24 cellular contexts compared by ENCODE assay signal in the genomic region with DNA sequence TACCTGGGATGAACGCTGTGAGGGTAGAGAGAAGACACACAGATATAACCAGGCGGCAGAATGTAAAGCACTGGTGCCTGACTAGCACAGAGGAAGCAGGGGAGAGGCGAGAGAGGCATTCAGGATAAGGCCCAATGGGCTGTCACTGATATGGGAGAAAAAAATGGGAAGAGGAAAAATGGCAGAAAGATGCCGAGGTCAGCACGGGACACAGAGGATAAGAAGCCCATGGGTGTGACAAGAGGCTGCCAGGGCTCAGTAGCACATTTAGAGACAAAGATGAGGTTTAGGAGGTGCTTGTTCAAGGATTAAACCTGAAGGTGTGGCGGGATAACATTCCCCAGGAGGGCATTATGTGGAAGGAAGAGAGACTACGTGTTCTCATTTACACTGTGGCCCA. TPM values are rescaled to one million over a fixed set of nuclear protein-coding genes. Genes with fewer than 3 reads are reported as not detected.
DNase-seq lines count a peak whose midpoint lies in the region; ATAC-seq and TF ChIP-seq lines count a peak whose summit lies in the region.
"Had no signal": no experiment of that assay in that cellular context is flagged by ENCODE, and none has a peak within 500 bp of the region (broad histone marks: within the 10 kb centered on the region; RNA-seq: fewer than 3 reads in every experiment).

No MANE protein-coding gene starts in this region.

- H3K27me3 ChIP-seq in CD4-positive, alpha-beta memory T cell (ENCODE audit: insufficient read depth, low read length), result no peaks in the 10 kb centered on the region
- H3K27me3 ChIP-seq: cardiac muscle cell, suprapubic skin had no signal

- H3K9me3 ChIP-seq in CD4-positive, alpha-beta memory T cell (ENCODE audit: control insufficient read depth in 1 of 2, low read length in 2 of 2), result no peaks in the 10 kb centered on the region
- H3K9me3 ChIP-seq: suprapubic skin had no signal

- CTCF ChIA-PET in CD4-positive, alpha-beta memory T cell (lab: Charles Lee; ENCODE audit: partially characterized antibody), result interaction anchor here (1.1 to 1.3 kb wide), 2 partner anchors 16 to 81 kb away, joined by 3 read pairs; no protein-coding TSS in a partner anchor

- H3K4me3 ChIP-seq in CD4-positive, alpha-beta memory T cell (ENCODE audit: low read length in 2 of 2), result no peak overlapping the region
- H3K4me3 ChIP-seq: cardiac muscle cell, skin epidermis, suprapubic skin had no signal

- H3K36me3 Mint-ChIP-seq in activated T-cell treated with anti-CD3 and anti-CD28 coated beads, Interleukin-2, amount 50 U/mL, for 72 hours (ENCODE audit: insufficient read depth in 2 of 2), result peaks cover 32 to 33% of the 10 kb centered on the region in 2 donors
- H3K36me3 Mint-ChIP-seq in CD4-positive, alpha-beta memory T cell, result peaks cover 47 to 67% of the 10 kb centered on the region in 2 donors
- peaks cover 68% of the 10 kb centered on the region for H3K36me3 Mint-ChIP-seq in activated T-helper 2 cell treated with anti-CD3 and anti-CD28 coated beads, Interferon-gamma antibody, Interleukin-2, Interleukin-4, amounts not matched to agents 10 μg/mL and 5 μg/mL and 100 μg/mL, durations not matched to agents 14 hours and 24 hours and 36 hours (ENCODE audit: low read depth)
- H3K36me3 Mint-ChIP-seq in neural crest cell (ENCODE audit: low read depth), result peaks cover 36% of the 10 kb centered on the region

- H3K4me1 ChIP-seq in CD4-positive, alpha-beta memory T cell (ENCODE audit: insufficient read depth, low read length), result peaks cover 38% of the 10 kb centered on the region

- H3K4me3 Mint-ChIP-seq in activated T-cell treated with anti-CD3 and anti-CD28 coated beads, Interleukin-2, amount 50 U/mL, for 72 hours, result no peak overlapping the region
- no peak overlapping the region for H3K4me3 Mint-ChIP-seq in CD4-positive, alpha-beta memory T cell
- no peak overlapping the region for H3K4me3 Mint-ChIP-seq in activated T-helper 2 cell treated with anti-CD3 and anti-CD28 coated beads, Interferon-gamma antibody, Interleukin-2, Interleukin-4, amounts not matched to agents 10 μg/mL and 5 μg/mL and 100 μg/mL, durations not matched to agents 14 hours and 24 hours and 36 hours (ENCODE audit: low read depth)
- H3K4me3 Mint-ChIP-seq in neural crest cell, result peak overlapping the region; percentile 9

- no peak for TF ChIP-seq CTCF in neural crest cell (conservative IDR thresholded peaks at IDR 0.05)

- POLR2A ChIA-PET in CD4-positive, alpha-beta memory T cell (lab: Charles Lee; ENCODE audit: partially characterized antibody), result no interaction called here

- peaks cover 63% of the 10 kb centered on the region for H3K4me1 Mint-ChIP-seq in activated T-cell treated with anti-CD3 and anti-CD28 coated beads, Interleukin-2, amount 50 U/mL, for 72 hours (ENCODE audit: low read depth)
- peaks cover 29 to 55% (median 40%) of the 10 kb centered on the region in 4 donors for H3K4me1 Mint-ChIP-seq in CD4-positive, alpha-beta memory T cell
- peaks cover 20% of the 10 kb centered on the region for H3K4me1 Mint-ChIP-seq in activated T-helper 2 cell treated with anti-CD3 and anti-CD28 coated beads, Interferon-gamma antibody, Interleukin-2, Interleukin-4, amounts not matched to agents 10 μg/mL and 5 μg/mL and 100 μg/mL, durations not matched to agents 14 hours and 24 hours and 36 hours (ENCODE audit: low read depth)
- H3K4me1 Mint-ChIP-seq in neural crest cell, result peaks cover 26% of the 10 kb centered on the region

- ATAC-seq in activated T-cell treated with anti-CD3 and anti-CD28 coated beads, Interleukin-2, amount 50 U/mL, for 72 hours (replicated peaks in 1 of 2), result no peak

- H3K27ac Mint-ChIP-seq in activated T-cell treated with anti-CD3 and anti-CD28 coated beads, Interleukin-2, amount 50 U/mL, for 72 hours, result peak overlapping the region; percentile 76
- peak overlapping the region in 4 of 7 donors; percentile 36 to 85 (median 76) for H3K27ac Mint-ChIP-seq in CD4-positive, alpha-beta memory T cell
- H3K27ac Mint-ChIP-seq in activated T-helper 2 cell treated with anti-CD3 and anti-CD28 coated beads, Interferon-gamma antibody, Interleukin-2, Interleukin-4, amounts not matched to agents 10 μg/mL and 5 μg/mL and 100 μg/mL, durations not matched to agents 14 hours and 24 hours and 36 hours, result peak overlapping the region; percentile 29
- no peak overlapping the region for H3K27ac Mint-ChIP-seq in neural crest cell (ENCODE audit: unreplicated experiment)

- intact Hi-C loops in CD4-positive, alpha-beta memory T cell (cut with micrococcal nuclease), result no loop called here
- intact Hi-C loops in activated T-helper 2 cell treated with anti-CD3 and anti-CD28 coated beads, Interferon-gamma antibody, Interleukin-2, Interleukin-4, amounts not matched to agents 10 μg/mL and 5 μg/mL and 100 μg/mL, durations not matched to agents 14 hours and 24 hours and 36 hours (cut with micrococcal nuclease), result no loop called here

- peaks cover 67% of the 10 kb centered on the region for H3K36me3 ChIP-seq in CD4-positive, alpha-beta memory T cell (ENCODE audit: insufficient read depth, low read length)

- DNase-seq in activated T-cell treated with anti-CD3 and anti-CD28 coated beads, Interleukin-2, amount 50 U/mL, for 72 hours, result no peak
- DNase-seq in activated T-cell treated with anti-CD3 and anti-CD28 coated beads for 4 hours, result no peak
- no peak for DNase-seq in CD4-positive, alpha-beta memory T cell
- DNase-seq in activated T-helper 2 cell treated with anti-CD3 and anti-CD28 coated beads, Interferon-gamma antibody, Interleukin-2, Interleukin-4, amounts not matched to agents 10 μg/mL and 5 μg/mL and 100 μg/mL, durations not matched to agents 14 hours and 24 hours and 36 hours (ENCODE audit: low spot score), result no peak
- DNase-seq in neural crest cell (ENCODE audit: low read depth, low spot score), result no peak
- no peak for DNase-seq in NCI-H1436 treated with DMSO at 0.1 percent for 48 hours (lab: John Stamatoyannopoulos, UW)
- no peak for DNase-seq in NCI-H446 treated with DMSO at 0.1 percent for 48 hours (lab: John Stamatoyannopoulos, UW)
- DNase-seq in NCI-H2107 (lab: John Stamatoyannopoulos, UW), result no peak
- DNase-seq: ACHN; activated CD4-positive, alpha-beta T cell treated with anti-CD3 and anti-CD28 coated beads for 1 hour; activated effector memory CD4-positive, alpha-beta T cell treated with anti-CD3 and anti-CD28 coated beads, Interleukin-2, amount 50 U/mL, for 16 hours; C1 segment of cervical spinal cord; kidney glomerular epithelial cell; NCI-H1436; NCI-H524; SIG-M5 had no signal

- peaks cover 0 to 2% of the 10 kb centered on the region in 2 donors for H3K9me3 Mint-ChIP-seq in activated T-cell treated with anti-CD3 and anti-CD28 coated beads, Interleukin-2, amount 50 U/mL, for 72 hours
- H3K9me3 Mint-ChIP-seq in CD4-positive, alpha-beta memory T cell, result no peaks in the 10 kb centered on the region
- H3K9me3 Mint-ChIP-seq in activated T-helper 2 cell treated with anti-CD3 and anti-CD28 coated beads, Interferon-gamma antibody, Interleukin-2, Interleukin-4, amounts not matched to agents 10 μg/mL and 5 μg/mL and 100 μg/mL, durations not matched to agents 14 hours and 24 hours and 36 hours, result no peaks in the 10 kb centered on the region
- H3K9me3 Mint-ChIP-seq in neural crest cell, result no peaks in the 10 kb centered on the region

- no peak overlapping the region for H3K27ac ChIP-seq in CD4-positive, alpha-beta memory T cell (ENCODE audit: low read depth, low read length)
- H3K27ac ChIP-seq: cardiac muscle cell, KMS-11, suprapubic skin had no signal

- H3K27me3 Mint-ChIP-seq in activated T-cell treated with anti-CD3 and anti-CD28 coated beads, Interleukin-2, amount 50 U/mL, for 72 hours (ENCODE audit: low read depth), result no peaks in the 10 kb centered on the region
- no peaks in the 10 kb centered on the region for H3K27me3 Mint-ChIP-seq in CD4-positive, alpha-beta memory T cell
- H3K27me3 Mint-ChIP-seq in activated T-helper 2 cell treated with anti-CD3 and anti-CD28 coated beads, Interferon-gamma antibody, Interleukin-2, Interleukin-4, amounts not matched to agents 10 μg/mL and 5 μg/mL and 100 μg/mL, durations not matched to agents 14 hours and 24 hours and 36 hours (ENCODE audit: low read depth), result no peaks in the 10 kb centered on the region
- H3K27me3 Mint-ChIP-seq in neural crest cell (ENCODE audit: low read depth), result no peaks in the 10 kb centered on the region

RNA-seq across cellular contexts. Expression of gene SMG9, which starts 5.6 kb away (rescaled TPM):
- total RNA-seq in activated T-cell treated with anti-CD3 and anti-CD28 coated beads, Interleukin-2, amount 50 U/mL, for 72 hours, result 10 to 100 TPM; 85.3 to 96.4 TPM
- total RNA-seq in CD4-positive, alpha-beta memory T cell, result 10 to 100 TPM; 57.6 to 57.9 TPM
- 10 to 100 TPM in 1 of 2 donors, 1 to 10 TPM in 1; 3.8 to 13.7 TPM for polyA plus RNA-seq in CD4-positive, alpha-beta memory T cell
- total RNA-seq in activated T-helper 2 cell treated with anti-CD3 and anti-CD28 coated beads, Interferon-gamma antibody, Interleukin-2, Interleukin-4, amounts not matched to agents 10 μg/mL and 5 μg/mL and 100 μg/mL, durations not matched to agents 14 hours and 24 hours and 36 hours, result 69.1 and 73.1 TPM in 2 replicates
- 87.0 and 87.6 TPM in 2 replicates for total RNA-seq in neural crest cell

RNA-seq across cellular contexts. Expression of gene KCNN4, which starts 31.6 kb away (rescaled TPM):
- 100 to 1,000 TPM in 1 of 2 donors, 10 to 100 TPM in 1; 91.6 to 118 TPM for total RNA-seq in activated T-cell treated with anti-CD3 and anti-CD28 coated beads, Interleukin-2, amount 50 U/mL, for 72 hours
- total RNA-seq in CD4-positive, alpha-beta memory T cell, result 10 to 100 TPM; 33.6 to 33.9 TPM
- polyA plus RNA-seq in CD4-positive, alpha-beta memory T cell, result 10 to 100 TPM; 10.5 to 23.7 TPM
- 98.0 and 98.7 TPM in 2 replicates for total RNA-seq in activated T-helper 2 cell treated with anti-CD3 and anti-CD28 coated beads, Interferon-gamma antibody, Interleukin-2, Interleukin-4, amounts not matched to agents 10 μg/mL and 5 μg/mL and 100 μg/mL, durations not matched to agents 14 hours and 24 hours and 36 hours
- total RNA-seq in neural crest cell, result 2.2 and 2.8 TPM in 2 replicates
- total RNA-seq: lung microvascular endothelial cell had no signal
- polyA plus RNA-seq: cardiac muscle cell had no signal

RNA-seq across cellular contexts. Expression of gene IRGC, which starts 33.3 kb away (rescaled TPM):
- not detected for total RNA-seq in activated T-cell treated with anti-CD3 and anti-CD28 coated beads, Interleukin-2, amount 50 U/mL, for 72 hours
- total RNA-seq in CD4-positive, alpha-beta memory T cell, result not detected
- not detected for polyA plus RNA-seq in CD4-positive, alpha-beta memory T cell
- not detected in 2 replicates for total RNA-seq in activated T-helper 2 cell treated with anti-CD3 and anti-CD28 coated beads, Interferon-gamma antibody, Interleukin-2, Interleukin-4, amounts not matched to agents 10 μg/mL and 5 μg/mL and 100 μg/mL, durations not matched to agents 14 hours and 24 hours and 36 hours
- total RNA-seq in neural crest cell, result not detected in 2 replicates
- total RNA-seq: cardiac muscle cell, dermis microvascular lymphatic vessel endothelial cell, H4, lung microvascular endothelial cell, suprapubic skin, urinary bladder had no signal
- polyA plus RNA-seq: cardiac muscle cell, urinary bladder had no signal

RNA-seq across cellular contexts. Expression of gene LYPD5, which starts 53.1 kb away (rescaled TPM):
- 1 to 10 TPM in 1 of 2 donors, under 1 TPM in 1; 0.21 to 1.1 TPM for total RNA-seq in activated T-cell treated with anti-CD3 and anti-CD28 coated beads, Interleukin-2, amount 50 U/mL, for 72 hours
- total RNA-seq in CD4-positive, alpha-beta memory T cell, result under 1 TPM; 0.49 to 0.97 TPM
- under 1 TPM; 0.27 to 0.50 TPM for polyA plus RNA-seq in CD4-positive, alpha-beta memory T cell
- total RNA-seq in activated T-helper 2 cell treated with anti-CD3 and anti-CD28 coated beads, Interferon-gamma antibody, Interleukin-2, Interleukin-4, amounts not matched to agents 10 μg/mL and 5 μg/mL and 100 μg/mL, durations not matched to agents 14 hours and 24 hours and 36 hours, result 0.14 and 0.41 TPM in 2 replicates
- total RNA-seq in neural crest cell, result 0.25 TPM in 1 of 2 replicates, not detected in the other
- total RNA-seq: cardiac muscle cell had no signal
